32 cellular contexts compared by ENCODE assay signal in genomic region chr1:53255031-53255430, GRCh38. TPM values are rescaled to one million over a fixed set of nuclear protein-coding genes. Genes with fewer than 3 reads are reported as not detected.
A peak's percentile ranks its signal among the peaks of the same experiment; 100 is the strongest.
DNase-seq lines count a peak whose midpoint lies in the region; ATAC-seq and TF ChIP-seq lines count a peak whose summit lies in the region.
"Had no signal": no experiment of that assay in that cellular context is flagged by ENCODE, and none has a peak within 500 bp of the region (broad histone marks: within the 10 kb centered on the region; RNA-seq: fewer than 3 reads in every experiment).

No MANE protein-coding gene starts in this region.

- no peaks in the 10 kb centered on the region for H3K27me3 Mint-ChIP-seq in activated T-cell treated with anti-CD3 and anti-CD28 coated beads, Interleukin-2, amount 50 U/mL, for 24 hours
- H3K27me3 Mint-ChIP-seq in activated T-cell treated with anti-CD3 and anti-CD28 coated beads, Interleukin-2, amount 50 U/mL, for 72 hours (ENCODE audit: low read depth) = no peaks in the 10 kb centered on the region
- no peaks in the 10 kb centered on the region for H3K27me3 Mint-ChIP-seq in neural progenitor cell (ENCODE audit: insufficient read depth, low read depth)
- H3K27me3 Mint-ChIP-seq: activated naive CD8-positive, alpha-beta T cell treated with anti-CD3 and anti-CD28 coated beads, Interleukin-2, amount 10 ng/mL, durations not matched to agents 7 days and 5 days; B cell; progenitor cell of endocrine pancreas had no signal

- no peak overlapping the region for H3K4me3 Mint-ChIP-seq in activated T-cell treated with anti-CD3 and anti-CD28 coated beads, Interleukin-2, amount 50 U/mL, for 24 hours
- no peak overlapping the region for H3K4me3 Mint-ChIP-seq in activated T-cell treated with anti-CD3 and anti-CD28 coated beads, Interleukin-2, amount 50 U/mL, for 72 hours
- no peak overlapping the region for H3K4me3 Mint-ChIP-seq in neural progenitor cell
- H3K4me3 Mint-ChIP-seq: activated naive CD8-positive, alpha-beta T cell treated with anti-CD3 and anti-CD28 coated beads, Interleukin-2, amount 10 ng/mL, durations not matched to agents 7 days and 5 days; B cell; WTC11 had no signal

- H3K36me3 Mint-ChIP-seq in activated T-cell treated with anti-CD3 and anti-CD28 coated beads, Interleukin-2, amount 50 U/mL, for 24 hours (ENCODE audit: low read depth) = peaks cover 93% of the 10 kb centered on the region
- peaks cover 8 to 22% of the 10 kb centered on the region in 2 donors for H3K36me3 Mint-ChIP-seq in activated T-cell treated with anti-CD3 and anti-CD28 coated beads, Interleukin-2, amount 50 U/mL, for 72 hours (ENCODE audit: insufficient read depth in 2 of 2)
- H3K36me3 Mint-ChIP-seq in neural progenitor cell = peaks cover 8% of the 10 kb centered on the region

- H3K4me1 ChIP-seq in RWPE2 (ENCODE audit: insufficient read depth, poor library complexity, severe bottlenecking) (no peaks in the 10 kb centered on the region), neural progenitor cell (no peaks in the 10 kb centered on the region), heart right ventricle (peaks cover 0 to 11% (median 0%) of the 10 kb centered on the region in 9 donors)
- H3K4me1 ChIP-seq: gastrocnemius medialis, lower lobe of right lung, transverse colon had no signal

- H3K36me3 ChIP-seq in RWPE2 (ENCODE audit: low read depth) (peaks cover 94% of the 10 kb centered on the region), neural progenitor cell (no peaks in the 10 kb centered on the region), heart right ventricle (peaks cover 0 to 30% (median 0%) of the 10 kb centered on the region in 9 donors)
- H3K36me3 ChIP-seq: gastrocnemius medialis, neutrophil, transverse colon had no signal

- H3K27me3 ChIP-seq in RWPE2 (ENCODE audit: insufficient read depth, poor library complexity, severe bottlenecking) (no peaks in the 10 kb centered on the region), neural progenitor cell (no peaks in the 10 kb centered on the region), heart right ventricle (no peaks in the 10 kb centered on the region)
- H3K27me3 ChIP-seq: gastrocnemius medialis, neutrophil, transverse colon had no signal

- no peak overlapping the region for H2AFZ ChIP-seq in neural progenitor cell (replicated peaks)

- H3K9me3 ChIP-seq in RWPE2 (ENCODE audit: severe bottlenecking) = no peaks in the 10 kb centered on the region
- no peaks in the 10 kb centered on the region for H3K9me3 ChIP-seq in neural progenitor cell (ENCODE audit: low read depth)
- H3K9me3 ChIP-seq in heart right ventricle = no peaks in the 10 kb centered on the region
- H3K9me3 ChIP-seq: gastrocnemius medialis, lower lobe of right lung, mucosa of descending colon, neutrophil, transverse colon had no signal

- peak overlapping the region; percentile 31 for H3K27ac Mint-ChIP-seq in activated T-cell treated with anti-CD3 and anti-CD28 coated beads, Interleukin-2, amount 50 U/mL, for 24 hours
- H3K27ac Mint-ChIP-seq in activated T-cell treated with anti-CD3 and anti-CD28 coated beads, Interleukin-2, amount 50 U/mL, for 72 hours = no peak overlapping the region
- no peak overlapping the region for H3K27ac Mint-ChIP-seq in neural progenitor cell
- H3K27ac Mint-ChIP-seq: activated naive CD8-positive, alpha-beta T cell treated with anti-CD3 and anti-CD28 coated beads, Interleukin-2, amount 10 ng/mL, durations not matched to agents 7 days and 5 days; B cell; progenitor cell of endocrine pancreas; WTC11 had no signal

- H3K4me1 Mint-ChIP-seq in activated T-cell treated with anti-CD3 and anti-CD28 coated beads, Interleukin-2, amount 50 U/mL, for 24 hours (ENCODE audit: low read depth) = no peaks in the 10 kb centered on the region
- H3K4me1 Mint-ChIP-seq in activated T-cell treated with anti-CD3 and anti-CD28 coated beads, Interleukin-2, amount 50 U/mL, for 72 hours (ENCODE audit: low read depth) = no peaks in the 10 kb centered on the region
- no peaks in the 10 kb centered on the region for H3K4me1 Mint-ChIP-seq in neural progenitor cell
- H3K4me1 Mint-ChIP-seq: activated naive CD8-positive, alpha-beta T cell treated with anti-CD3 and anti-CD28 coated beads, Interleukin-2, amount 10 ng/mL, durations not matched to agents 7 days and 5 days; WTC11 had no signal

- no peak overlapping the region for H3K9ac ChIP-seq in neural progenitor cell

- TF ChIP-seq CTCF in RWPE2 (IDR thresholded peaks at IDR 0.05; ENCODE audit: poor library complexity, severe bottlenecking) (no peak), fibroblast of mammary gland (conservative IDR thresholded peaks at IDR 0.05; ENCODE audit: control insufficient read depth, insufficient read depth, low read depth, low read length) (peak; percentile 15), neural progenitor cell (IDR thresholded peaks at IDR 0.05) (no peak), heart right ventricle (IDR thresholded peaks at IDR 0.05) (no peak)

- ATAC-seq in activated T-cell treated with anti-CD3 and anti-CD28 coated beads, Interleukin-2, amount 50 U/mL, for 72 hours (replicated peaks in 1 of 2) = no peak
- 0 out of 3 replicates have a peak, but pooled peaks have one; percentile 29 for ATAC-seq in RWPE2 (ENCODE audit: low read depth)
- no peak for ATAC-seq in heart right ventricle
- no peak for ATAC-seq in HG03280 (IDR thresholded peaks at IDR 0.05; ENCODE audit: unreplicated experiment)
- no peak for ATAC-seq in HG03045 (IDR thresholded peaks at IDR 0.05; ENCODE audit: unreplicated experiment)
- ATAC-seq: gastrocnemius medialis, lower lobe of right lung, mucosa of descending colon, WTC11 had no signal

- H3K27ac ChIP-seq in RWPE2 (ENCODE audit: poor library complexity, severe bottlenecking) (no peak overlapping the region), neural progenitor cell (no peak overlapping the region), heart right ventricle (no peak overlapping the region)
- H3K27ac ChIP-seq: gastrocnemius medialis, HL-60, lower lobe of right lung, neutrophil, transverse colon had no signal

- no peaks in the 10 kb centered on the region for H3K79me2 ChIP-seq in neural progenitor cell (ENCODE audit: low read depth)

- H3K9me3 Mint-ChIP-seq in activated T-cell treated with anti-CD3 and anti-CD28 coated beads, Interleukin-2, amount 50 U/mL, for 24 hours = no peaks in the 10 kb centered on the region
- H3K9me3 Mint-ChIP-seq in activated T-cell treated with anti-CD3 and anti-CD28 coated beads, Interleukin-2, amount 50 U/mL, for 72 hours = no peaks in the 10 kb centered on the region
- no peaks in the 10 kb centered on the region for H3K9me3 Mint-ChIP-seq in neural progenitor cell
- H3K9me3 Mint-ChIP-seq: activated naive CD8-positive, alpha-beta T cell treated with anti-CD3 and anti-CD28 coated beads, Interleukin-2, amount 10 ng/mL, durations not matched to agents 7 days and 5 days; WTC11 had no signal

- no peak overlapping the region for H3K4me2 ChIP-seq in neural progenitor cell

- WGBS in heart right ventricle, 2 donors = 98 to 100% methylated on average over 4 of the region's 4 CpGs

- H3K4me3 ChIP-seq in RWPE2 (ENCODE audit: severe bottlenecking) (no peak overlapping the region), fibroblast of mammary gland (ENCODE audit: control insufficient read depth, low read depth, low read length) (no peak overlapping the region), neural progenitor cell (no peak overlapping the region), heart right ventricle (no peak overlapping the region)
- H3K4me3 ChIP-seq: gastrocnemius medialis, lower lobe of right lung, mucosa of descending colon, transverse colon had no signal

- no peak for DNase-seq in activated T-cell treated with anti-CD3 and anti-CD28 coated beads, Interleukin-2, amount 50 U/mL, for 24 hours
- DNase-seq in activated T-cell treated with anti-CD3 and anti-CD28 coated beads, Interleukin-2, amount 50 U/mL, for 72 hours = no peak
- no peak for DNase-seq in RWPE2 (ENCODE audit: low spot score)
- no peak for DNase-seq in fibroblast of mammary gland (ENCODE audit: low read depth)
- DNase-seq in neural progenitor cell (ENCODE audit: low spot score) = no peak
- DNase-seq in heart right ventricle = no peak
- DNase-seq: 8988T; activated CD4-positive, alpha-beta T cell treated with anti-CD3 and anti-CD28 coated beads, Interleukin-2, amount 50 U/mL, for 4 hours; activated CD8-positive, alpha-beta memory T cell treated with anti-CD3 and anti-CD28 coated beads, Interleukin-2, amount 50 U/mL, for 48 hours; activated naive CD8-positive, alpha-beta T cell treated with anti-CD3 and anti-CD28 coated beads, Interleukin-2, amount 10 ng/mL, durations not matched to agents 7 days and 5 days; DMS53; effector CD4-positive, alpha-beta T cell; gastrocnemius medialis; H7; kidney; lower lobe of right lung; mucosa of descending colon; NCI-H1105; NCI-H2081 treated with DMSO at 0.1 percent for 48 hours; NCI-H446; OCI-M1; Right ventricle myocardium superior; stimulated activated CD8-positive, alpha-beta memory T cell treated with anti-CD3 and anti-CD28 coated beads, Interleukin-4, amount 100 ng/mL, for 48 hours; T1000; transverse colon had no signal

- H4K20me1 ChIP-seq in neural progenitor cell (ENCODE audit: low read depth) = no peaks in the 10 kb centered on the region

- no peaks in the 10 kb centered on the region for H3F3A ChIP-seq in neural progenitor cell (ENCODE audit: low read depth)

- intact Hi-C loops in heart right ventricle (cut with DNase I) = no loop called here

RNA-seq across cellular contexts. Expression of gene MAGOH, which starts 16.7 kb away (rescaled TPM):
- total RNA-seq in activated T-cell treated with anti-CD3 and anti-CD28 coated beads, Interleukin-2, amount 50 U/mL, for 72 hours = 10 to 100 TPM; 65.2 TPM
- total RNA-seq in neural progenitor cell (ENCODE audit: low replicate concordance) (61.4 and 109 TPM in 2 replicates), heart right ventricle (10 to 100 TPM; 17.3 to 31.5 (median 22.6) TPM)
- polyA plus RNA-seq in heart right ventricle = 10 to 100 TPM; 61.1 to 67.3 TPM

RNA-seq across cellular contexts. Expression of gene CZIB, which starts 34.6 kb away (rescaled TPM):
- 10 to 100 TPM; 43.1 to 43.4 TPM for total RNA-seq in activated T-cell treated with anti-CD3 and anti-CD28 coated beads, Interleukin-2, amount 50 U/mL, for 72 hours
- 74.0 and 115 TPM in 2 replicates for total RNA-seq in neural progenitor cell (ENCODE audit: low replicate concordance)
- total RNA-seq in heart right ventricle = 10 to 100 TPM; 41.8 to 54.6 (median 48.4) TPM
- polyA plus RNA-seq in heart right ventricle = 10 to 100 TPM; 62.9 to 97.3 TPM

RNA-seq across cellular contexts. Expression of gene CPT2, which starts 58.4 kb away (rescaled TPM):
- total RNA-seq in activated T-cell treated with anti-CD3 and anti-CD28 coated beads, Interleukin-2, amount 50 U/mL, for 72 hours = 10 to 100 TPM; 21.9 to 25.3 TPM
- total RNA-seq in neural progenitor cell (ENCODE audit: low replicate concordance) (19.0 and 29.2 TPM in 2 replicates), heart right ventricle (10 to 100 TPM; 29.3 to 48.7 (median 37.5) TPM)
- polyA plus RNA-seq in heart right ventricle = 10 to 100 TPM; 10.3 to 12.2 TPM
